ENCODE assay signal across 11 cellular contexts in genomic region chr13:32902898-32903297, GRCh38.
DNase-seq lines count a peak whose midpoint lies in the region; ATAC-seq, FAIRE-seq and TF ChIP-seq lines count a peak whose summit lies in the region.
"Had no signal": no experiment of that assay in that cellular context is flagged by ENCODE, and none has a peak within 500 bp of the region (broad histone marks: within the 10 kb centered on the region; RNA-seq: fewer than 3 reads in every experiment).

No MANE protein-coding gene starts in this region.

- POLR2A ChIA-PET in HepG2 (lab: Yijun Ruan, JAX) = no interaction called here

- no peak for TF ChIP-seq CTCF in liver (IDR thresholded peaks at IDR 0.05; ENCODE audit: low read depth, low read length, missing input control)
- TF ChIP-seq CTCF in HepG2 (CRISPR knock-in tag; IDR thresholded peaks at IDR 0.05) = no peak

- DNase-seq in HepG2 (ENCODE audit: low spot score) = no peak
- peak; percentile 77 for DNase-seq in left cardiac atrium
- no peak for DNase-seq in neuronal stem cell (ENCODE audit: low spot score)
- DNase-seq in AML-193 (lab: John Stamatoyannopoulos, UW) = no peak
- no peak for DNase-seq in COR-L47 (lab: John Stamatoyannopoulos, UW)
- DNase-seq in ecto neural progenitor cell (ENCODE audit: low spot score) = no peak

- H4K8ac ChIP-seq in neuronal stem cell (ENCODE audit: low read depth, low read length) = no peak overlapping the region

- in situ Hi-C loops in HepG2 (cut with HindIII; ENCODE audit: extremely low pct_ligation_motif_present, low pct_unique_long_range_greater_than_20kb) = no loop called here

- H3K79me1 ChIP-seq in neuronal stem cell (ENCODE audit: low read depth, low read length) = no peaks in the 10 kb centered on the region

- no peak overlapping the region for H2BK5ac ChIP-seq in neuronal stem cell (ENCODE audit: low read length)

- CTCF ChIA-PET in HepG2 (lab: Yijun Ruan, JAX; ENCODE audit: low intra/inter-chr PET ratio, low total read pairs) = no interaction called here

- WGBS in liver = 66% methylated on average over 7 of the region's 7 CpGs
- 28% methylated on average over 6 of the region's 7 CpGs for WGBS in HepG2 (ENCODE audit: low lambda C conversion rate)
- WGBS in neuronal stem cell (ENCODE audit: extremely low coverage in 2 of 2, insufficient read length in 2 of 2, insufficient replicate concordance in 1 of 2), 2 donors = no CpG with 5 or more reads among the region's 7 CpGs

- intact Hi-C loops in HepG2 (cut with micrococcal nuclease; ENCODE audit: unreplicated experiment) (no loop called here), left cardiac atrium (cut with DNase I) (no loop called here)

- TF ChIP-seq EP300 in HepG2 (IDR thresholded peaks at IDR 0.05; ENCODE audit: low read depth in 2 of 2, low read length in 2 of 2) (no peak), HepG2 (CRISPR knock-in tag; IDR thresholded peaks at IDR 0.05; ENCODE audit: borderline replicate concordance) (no peak)

- H3K9me3 ChIP-seq in liver (ENCODE audit: control insufficient read depth in 4 of 4, low read length in 3 of 4) (no peaks in the 10 kb centered on the region), HepG2 (ENCODE audit: low read length) (no peaks in the 10 kb centered on the region), neuronal stem cell (replicated peaks in 1 of 2; ENCODE audit: control insufficient read depth in 2 of 2, insufficient read depth in 1 of 2, low read depth in 1 of 2, low read length in 2 of 2) (no peaks in the 10 kb centered on the region)

- H3K9ac ChIP-seq in liver (ENCODE audit: low read depth in 1 of 2, low read length in 2 of 2) (no peak overlapping the region), HepG2 (ENCODE audit: insufficient read depth, low read depth, low read length) (no peak overlapping the region), neuronal stem cell (ENCODE audit: low read depth, low read length, poor library complexity) (no peak overlapping the region)

- H2BK12ac ChIP-seq in neuronal stem cell (ENCODE audit: low read length) = no peak overlapping the region

- H3K4ac ChIP-seq in neuronal stem cell (ENCODE audit: low read length) = no peak overlapping the region

- no peak for FAIRE-seq in HepG2 (lab: Jason Lieb, UNC)
- FAIRE-seq: A204.1, RCC 7860 had no signal

- H3K27ac ChIP-seq in liver (ENCODE audit: low read depth in 1 of 2, low read length in 2 of 2) (no peak overlapping the region), HepG2 (ENCODE audit: extremely low read length, insufficient read depth, low read length) (no peak overlapping the region), neuronal stem cell (replicated peaks; ENCODE audit: low read length) (no peak overlapping the region)

- no peak overlapping the region for H3K4me2 ChIP-seq in HepG2 (ENCODE audit: low read depth, low read length)
- H3K4me2 ChIP-seq in neuronal stem cell (ENCODE audit: insufficient read depth, low read length, poor library complexity, severe bottlenecking) = no peak overlapping the region

- TF ChIP-seq RAD21 in liver (IDR thresholded peaks at IDR 0.05) = no peak
- TF ChIP-seq RAD21 in HepG2 (CRISPR knock-in tag; IDR thresholded peaks at IDR 0.05) = no peak

- no peak; the same call in 2 of the 3 replicates for ATAC-seq in HepG2
- peak; percentile 89 to 93 for ATAC-seq in left cardiac atrium
- no peak for ATAC-seq in HG03196 (IDR thresholded peaks at IDR 0.05; ENCODE audit: unreplicated experiment)
- ATAC-seq: activated naive CD4-positive, alpha-beta T cell treated with anti-CD3 and anti-CD28 coated beads, Interleukin-2, amount 50 U/mL, for 72 hours had no signal

- H2BK15ac ChIP-seq in neuronal stem cell (ENCODE audit: low read length) = peak overlapping the region; percentile 13

- no peak overlapping the region for H3K4me3 ChIP-seq in liver (ENCODE audit: low read depth in 1 of 3, low read length in 3 of 3)
- no peak overlapping the region for H3K4me3 ChIP-seq in HepG2 (replicated peaks in 1 of 3; ENCODE audit: insufficient read depth in 1 of 3, low read depth in 2 of 3, low read length in 3 of 3)
- H3K4me3 ChIP-seq in neuronal stem cell (ENCODE audit: low read length in 2 of 2) = no peak overlapping the region

- H3K14ac ChIP-seq in neuronal stem cell (ENCODE audit: low read length) = no peak overlapping the region

- H2BK120ac ChIP-seq in neuronal stem cell (ENCODE audit: low read depth, low read length) = no peak overlapping the region

- no peak overlapping the region for H4K91ac ChIP-seq in neuronal stem cell (ENCODE audit: low read depth, low read length, poor library complexity)

- no peak overlapping the region for H2AK5ac ChIP-seq in neuronal stem cell (ENCODE audit: low read depth, low read length)

- no peaks in the 10 kb centered on the region for H3K4me1 ChIP-seq in liver (ENCODE audit: control insufficient read depth in 4 of 4, insufficient read depth in 4 of 4, low read length in 3 of 4)
- no peaks in the 10 kb centered on the region for H3K4me1 ChIP-seq in HepG2 (ENCODE audit: insufficient read depth, low read length)
- H3K4me1 ChIP-seq in neuronal stem cell (ENCODE audit: control insufficient read depth in 2 of 2, insufficient read depth in 1 of 2, low read depth in 1 of 2, low read length in 2 of 2) = peaks cover 0 to 3% of the 10 kb centered on the region in 2 donors

- H3K27me3 ChIP-seq in liver (ENCODE audit: control insufficient read depth in 4 of 4, insufficient read depth in 4 of 4, low read length in 3 of 4) (no peaks in the 10 kb centered on the region), HepG2 (ENCODE audit: control insufficient read depth in 1 of 2, insufficient read depth in 2 of 2, low read length in 2 of 2) (no peaks in the 10 kb centered on the region; a peak in 2 of 5 replicates), neuronal stem cell (ENCODE audit: control insufficient read depth in 3 of 3, insufficient read depth in 3 of 3, low read depth in 1 of 3, low read length in 3 of 3) (no peaks in the 10 kb centered on the region)

- no peak overlapping the region for H3K18ac ChIP-seq in neuronal stem cell (ENCODE audit: low read length)

- H2AFZ ChIP-seq in HepG2 (ENCODE audit: low read length) = no peak overlapping the region
- peak overlapping the region; percentile 79 for H2AFZ ChIP-seq in neuronal stem cell (ENCODE audit: low read length)

- no peak for TF ChIP-seq POLR2A in HepG2 (IDR thresholded peaks at IDR 0.05; ENCODE audit: insufficient read depth in 1 of 2, low read depth in 2 of 2, low read length in 2 of 2)

- H3K79me2 ChIP-seq in HepG2 (ENCODE audit: insufficient read depth, low read length) = no peaks in the 10 kb centered on the region

- no peak overlapping the region for H3K23ac ChIP-seq in neuronal stem cell (ENCODE audit: low read depth, low read length, poor library complexity)

- H3K36me3 ChIP-seq in liver (ENCODE audit: control insufficient read depth in 4 of 4, insufficient read depth in 3 of 4, low read depth in 1 of 4, low read length in 3 of 4) (no peaks in the 10 kb centered on the region), HepG2 (replicated peaks in 1 of 2; ENCODE audit: control insufficient read depth in 1 of 2, insufficient read depth in 2 of 2, low read length in 2 of 2) (no peaks in the 10 kb centered on the region), neuronal stem cell (replicated peaks in 1 of 2; ENCODE audit: control insufficient read depth in 2 of 2, insufficient read depth in 2 of 2, low read length in 2 of 2) (no peaks in the 10 kb centered on the region)

- BruUV-seq in HepG2 (replicated peaks; lab: Mats Ljungman, UMichigan) = no TSS peak

- no peaks in the 10 kb centered on the region for H4K20me1 ChIP-seq in HepG2 (ENCODE audit: insufficient read depth, low read length)

TF ChIP-seq in liver, 16 proteins besides CTCF, POLR2A, EP300 and RAD21:
- no peak for TF ChIP-seq JUND (IDR thresholded peaks at IDR 0.05)
- peak; percentile 12 for TF ChIP-seq NR2F2 (IDR thresholded peaks at IDR 0.05)

TF ChIP-seq in HepG2, 621 proteins besides CTCF, POLR2A, EP300 and RAD21:
- TF ChIP-seq ZNF530 (CRISPR knock-in tag; IDR thresholded peaks at IDR 0.05; ENCODE audit: low read depth) (no peak), NR2C2 (CRISPR knock-in tag; IDR thresholded peaks at IDR 0.05; ENCODE audit: borderline replicate concordance) (no peak), ZNF30 (CRISPR knock-in tag; IDR thresholded peaks at IDR 0.05) (no peak), KAT2B (IDR thresholded peaks at IDR 0.05; ENCODE audit: borderline replicate concordance, low read depth, low read length) (no peak), JUNB (CRISPR knock-in tag; IDR thresholded peaks at IDR 0.05; ENCODE audit: borderline replicate concordance) (no peak), HOXA3 (CRISPR knock-in tag; IDR thresholded peaks at IDR 0.05) (no peak), PAXIP1 (CRISPR knock-in tag; conservative IDR thresholded peaks at IDR 0.05) (no peak), ZNF274 (CRISPR knock-in tag; IDR thresholded peaks at IDR 0.05) (no peak)

Comparison
In these comparisons a context has a peak if more than half of its experiments do, and no peak if none do; other contexts are left out.
1. ATAC-seq: peak in left cardiac atrium (2 of 2); none in HepG2 (single experiment) and HG03196 (single experiment).